In genomic region chr9:108469654-108470053, GRCh38 we compare ENCODE assay signal across 17 cellular contexts.
DNase-seq lines count a peak whose midpoint lies in the region; ATAC-seq and TF ChIP-seq lines count a peak whose summit lies in the region.
"Had no signal": no experiment of that assay in that cellular context is flagged by ENCODE, and none has a peak within 500 bp of the region (broad histone marks: within the 10 kb centered on the region; RNA-seq: fewer than 3 reads in every experiment).

No MANE protein-coding gene starts in this region.

- H3K79me1 ChIP-seq in mesenchymal stem cell (replicated peaks; ENCODE audit: low read length, poor library complexity, severe bottlenecking) = no peaks in the 10 kb centered on the region

- peak overlapping the region; percentile 19 for H3K9ac ChIP-seq in mesenchymal stem cell (ENCODE audit: low read length)

- peak overlapping the region; percentile 75 for H4K91ac ChIP-seq in mesenchymal stem cell (ENCODE audit: low read length)

- no peak overlapping the region for H2AFZ ChIP-seq in mesenchymal stem cell (ENCODE audit: low read depth, low read length)

- ATAC-seq in HG03095 (IDR thresholded peaks at IDR 0.05; ENCODE audit: unreplicated experiment) = no peak
- ATAC-seq: activated CD8-positive, alpha-beta memory T cell treated with anti-CD3 and anti-CD28 coated beads, Interleukin-2, amount 10 ng/mL, durations not matched to agents 7 days and 5 days; activated naive CD8-positive, alpha-beta T cell treated with anti-CD3 and anti-CD28 coated beads, Interleukin-2, amount 50 U/mL, for 24 hours; psoas muscle had no signal

- H2BK15ac ChIP-seq in mesenchymal stem cell (ENCODE audit: low read depth, poor library complexity, severe bottlenecking) = no peak overlapping the region

- H3K36me3 ChIP-seq in MG63 (no peaks in the 10 kb centered on the region), brain microvascular endothelial cell (replicated peaks) (no peaks in the 10 kb centered on the region), mesenchymal stem cell (ENCODE audit: control insufficient read depth in 1 of 2, insufficient read depth in 2 of 2, low read depth in 1 of 2, low read length in 2 of 2) (no peaks in the 10 kb centered on the region)

- peak overlapping the region; percentile 35 for H4K8ac ChIP-seq in mesenchymal stem cell (ENCODE audit: low read length)

- H3K27ac ChIP-seq in brain microvascular endothelial cell = no peak overlapping the region
- H3K27ac ChIP-seq in mesenchymal stem cell (ENCODE audit: low read length, poor library complexity, severe bottlenecking) = no peak overlapping the region
- H3K27ac ChIP-seq: psoas muscle had no signal

- no peak overlapping the region for H3K4me2 ChIP-seq in mesenchymal stem cell (ENCODE audit: low read length, poor library complexity, severe bottlenecking)

- H3K27me3 ChIP-seq in MG63 (no peaks in the 10 kb centered on the region), brain microvascular endothelial cell (replicated peaks) (no peaks in the 10 kb centered on the region), mesenchymal stem cell (ENCODE audit: control insufficient read depth in 1 of 2, insufficient read depth in 1 of 2, low read length in 2 of 2) (no peaks in the 10 kb centered on the region)

- in situ Hi-C loops in brain microvascular endothelial cell (cut with HindIII; ENCODE audit: low pct_ligation_motif_present, low sequenced_read_pairs) = no loop called here

- H3K4me3 ChIP-seq in MG63 (no peak overlapping the region), brain microvascular endothelial cell (ENCODE audit: low read depth, low read length) (no peak overlapping the region), mesenchymal stem cell (ENCODE audit: insufficient read depth in 1 of 2, low read depth in 1 of 2, low read length in 2 of 2) (no peak overlapping the region)
- H3K4me3 ChIP-seq: psoas muscle had no signal

- H2BK120ac ChIP-seq in mesenchymal stem cell (ENCODE audit: low read depth, low read length) = peak overlapping the region; percentile 39

- H2BK5ac ChIP-seq in mesenchymal stem cell (ENCODE audit: low read depth, low read length, poor library complexity, severe bottlenecking) = no peak overlapping the region

- H3K23ac ChIP-seq in mesenchymal stem cell (ENCODE audit: low read length in 2 of 2) = no peak overlapping the region

- WGBS in mesenchymal stem cell = 44% methylated on average over 6 of the region's 8 CpGs

- no peaks in the 10 kb centered on the region for H3K9me3 ChIP-seq in MG63
- no peaks in the 10 kb centered on the region for H3K9me3 ChIP-seq in mesenchymal stem cell (ENCODE audit: control insufficient read depth, low read length)
- H3K9me3 ChIP-seq: psoas muscle had no signal

- H3K4ac ChIP-seq in mesenchymal stem cell (ENCODE audit: low read depth in 1 of 2, low read length in 2 of 2) = peak overlapping the region; percentile 41 to 64

- peaks cover 6% of the 10 kb centered on the region for H3K4me1 ChIP-seq in mesenchymal stem cell (ENCODE audit: control insufficient read depth, insufficient read depth, low read depth, low read length)

- H3K18ac ChIP-seq in mesenchymal stem cell (ENCODE audit: low read depth in 1 of 2, low read length in 2 of 2) = peak overlapping the region; percentile 69 to 85

- no peak for TF ChIP-seq CTCF in brain microvascular endothelial cell (IDR thresholded peaks at IDR 0.05; ENCODE audit: low read depth, low read length, missing control alignments)

- peak overlapping the region; percentile 34 for H2AK5ac ChIP-seq in mesenchymal stem cell (ENCODE audit: low read length, severe bottlenecking)

- H2BK12ac ChIP-seq in mesenchymal stem cell (ENCODE audit: low read length in 2 of 2) = peak overlapping the region; percentile 61 to 87

- no peak overlapping the region for H3K14ac ChIP-seq in mesenchymal stem cell (ENCODE audit: low read length in 2 of 2)

- DNase-seq in COLO829 (ENCODE audit: low spot score) (peak; percentile 18), MG63 (peak; percentile 68), brain microvascular endothelial cell (peak; percentile 72), mesenchymal stem cell (peak; percentile 77), T-helper 9 cell (no peak)
- no peak for DNase-seq in activated CD4-positive, alpha-beta T cell treated with anti-CD3 and anti-CD28 coated beads for 4 hours
- no peak for DNase-seq in activated naive CD4-positive, alpha-beta T cell treated with Interleukin-2 at 50 U/mL for 16 hours
- DNase-seq: activated CD8-positive, alpha-beta memory T cell treated with anti-CD3 and anti-CD28 coated beads, Interleukin-2, amount 10 ng/mL, durations not matched to agents 7 days and 5 days; activated naive CD8-positive, alpha-beta T cell treated with anti-CD3 and anti-CD28 coated beads, Interleukin-2, amount 50 U/mL, for 24 hours; C1 segment of cervical spinal cord; effector memory CD4-positive, alpha-beta T cell; GDM1; NCI-H345; psoas muscle; stimulated activated CD4-positive, alpha-beta T cell treated with anti-CD3 and anti-CD28 coated beads, Interleukin-4, amount 100 ng/mL, for 24 hours; stimulated activated naive CD4-positive, alpha-beta T cell treated with Interleukin-2 at 50 U/mL for 16 hours had no signal

Comparison
In these comparisons a context has a peak if more than half of its experiments do, and no peak if none do; other contexts are left out.
1. DNase-seq: peak in COLO829 (single experiment), MG63 (single experiment), brain microvascular endothelial cell (single experiment) and mesenchymal stem cell (single experiment); none in activated CD4-positive, alpha-beta T cell treated with anti-CD3 and anti-CD28 coated beads for 4 hours (0 of 2), activated naive CD4-positive, alpha-beta T cell treated with Interleukin-2 at 50 U/mL for 16 hours (single experiment) and T-helper 9 cell (single experiment).